31 cellular contexts compared by ENCODE assay signal in genomic region chr6:41440958-41441357, GRCh38.
A peak's percentile ranks its signal among the peaks of the same experiment; 100 is the strongest.
DNase-seq lines count a peak whose midpoint lies in the region; ATAC-seq, FAIRE-seq and TF ChIP-seq lines count a peak whose summit lies in the region.
"Had no signal": no experiment of that assay in that cellular context is flagged by ENCODE, and none has a peak within 500 bp of the region (broad histone marks: within the 10 kb centered on the region; RNA-seq: fewer than 3 reads in every experiment).

No MANE protein-coding gene starts in this region.

- no peaks in the 10 kb centered on the region for H3K79me2 ChIP-seq in DND-41 (ENCODE audit: insufficient read depth, low read length)
- H3K79me2 ChIP-seq: parathyroid adenoma had no signal

- H2AFZ ChIP-seq in DND-41 (ENCODE audit: low read depth, low read length) = no peak overlapping the region
- H2AFZ ChIP-seq: parathyroid adenoma had no signal

- H3K27me3 ChIP-seq in DND-41 (ENCODE audit: insufficient read depth, low read length, poor library complexity) (no peaks in the 10 kb centered on the region), bronchial epithelial cell (ENCODE audit: control insufficient read depth, insufficient read depth, low read length) (peaks cover 34% of the 10 kb centered on the region), HAP-1 (ENCODE audit: low read depth) (no peaks in the 10 kb centered on the region)
- H3K27me3 ChIP-seq: body of pancreas, Peyer's patch, right atrium auricular region had no signal

- peaks cover 40% of the 10 kb centered on the region for H3K4me1 Mint-ChIP-seq in activated naive CD4-positive, alpha-beta T cell treated with anti-CD3 and anti-CD28 coated beads for 36 hours (ENCODE audit: low read depth)
- peaks cover 39% of the 10 kb centered on the region for H3K4me1 Mint-ChIP-seq in neural crest cell

- in situ Hi-C loops in HAP-1 (cut with MboI; ENCODE audit: low sequenced_read_pairs) = no loop called here

- TF ChIP-seq CTCF in DND-41 (IDR thresholded peaks at IDR 0.05; ENCODE audit: borderline replicate concordance, extremely low read depth, low read length, poor library complexity, severe bottlenecking) (no peak), bronchial epithelial cell (IDR thresholded peaks at IDR 0.05; ENCODE audit: insufficient read depth, low read length, severe bottlenecking) (no peak), neural crest cell (conservative IDR thresholded peaks at IDR 0.05) (no peak)

- H3K4me2 ChIP-seq in DND-41 (ENCODE audit: insufficient read depth, low read length) = no peak overlapping the region

- no peak for ATAC-seq in activated naive CD4-positive, alpha-beta T cell treated with anti-CD3 and anti-CD28 coated beads, Interleukin-2, amount 50 U/mL, for 72 hours
- no peak for ATAC-seq in DND-41 (ENCODE audit: insufficient read depth, low read depth)
- ATAC-seq: activated CD4-positive, CD25-positive, alpha-beta regulatory T cell treated with anti-CD3 and anti-CD28 coated beads, Interleukin-2, amount 50 U/mL, for 24 hours; body of pancreas; left lung had no signal

- H3K27me3 Mint-ChIP-seq in activated naive CD4-positive, alpha-beta T cell treated with anti-CD3 and anti-CD28 coated beads for 36 hours (ENCODE audit: low read depth) = peaks cover 5% of the 10 kb centered on the region
- H3K27me3 Mint-ChIP-seq in neural crest cell (ENCODE audit: low read depth) = peaks cover 9% of the 10 kb centered on the region

- intact Hi-C loops in activated naive CD4-positive, alpha-beta T cell treated with anti-CD3 and anti-CD28 coated beads for 36 hours (cut with micrococcal nuclease) = loop anchor here (1.0 to 5.0 kb wide), 2 partner anchors 91 to 106 kb away; partner anchors contain the start of gene FOXP4

- H3K36me3 ChIP-seq in DND-41 (ENCODE audit: insufficient read depth, low read length) = no peaks in the 10 kb centered on the region
- no peaks in the 10 kb centered on the region for H3K36me3 ChIP-seq in bronchial epithelial cell (ENCODE audit: control insufficient read depth, insufficient read depth, low read length)
- no peaks in the 10 kb centered on the region for H3K36me3 ChIP-seq in HAP-1 (replicated peaks)
- H3K36me3 ChIP-seq: adrenal gland, BE2C, left lung, Peyer's patch, right atrium auricular region, upper lobe of left lung had no signal

- H3K27ac ChIP-seq in DND-41 (ENCODE audit: low read length) = peak overlapping the region; percentile 67
- H3K27ac ChIP-seq: adrenal gland, body of pancreas, left lung, parathyroid adenoma, Peyer's patch, right atrium auricular region, upper lobe of left lung had no signal

- no peaks in the 10 kb centered on the region for H4K20me1 ChIP-seq in DND-41 (ENCODE audit: insufficient read depth, low read length)

- H3K4me1 ChIP-seq in DND-41 (ENCODE audit: insufficient read depth, low read length) = peaks cover 40% of the 10 kb centered on the region
- peaks cover 6% of the 10 kb centered on the region for H3K4me1 ChIP-seq in HAP-1
- H3K4me1 ChIP-seq: BE2C, Caco-2, parathyroid adenoma had no signal

- H3K27ac Mint-ChIP-seq in activated naive CD4-positive, alpha-beta T cell treated with anti-CD3 and anti-CD28 coated beads for 36 hours = peak overlapping the region; percentile 21
- H3K27ac Mint-ChIP-seq in activated naive CD4-positive, alpha-beta T cell treated with anti-CD3 and anti-CD28 coated beads, Interleukin-2, amount 50 U/mL, for 72 hours = peak overlapping the region in 1 of 2 donors; percentile 18
- H3K27ac Mint-ChIP-seq in neural crest cell (ENCODE audit: unreplicated experiment) = peak overlapping the region; percentile 64
- H3K27ac Mint-ChIP-seq: activated CD8-positive, alpha-beta memory T cell treated with anti-CD3 and anti-CD28 coated beads, Interleukin-2, amount 10 ng/mL, durations not matched to agents 7 days and 5 days had no signal

- H3K4me3 Mint-ChIP-seq in activated naive CD4-positive, alpha-beta T cell treated with anti-CD3 and anti-CD28 coated beads for 36 hours = no peak overlapping the region
- H3K4me3 Mint-ChIP-seq in neural crest cell = no peak overlapping the region
- H3K4me3 Mint-ChIP-seq: activated CD8-positive, alpha-beta memory T cell treated with anti-CD3 and anti-CD28 coated beads, Interleukin-2, amount 10 ng/mL, durations not matched to agents 7 days and 5 days had no signal

- no peaks in the 10 kb centered on the region for H3K36me3 Mint-ChIP-seq in activated naive CD4-positive, alpha-beta T cell treated with anti-CD3 and anti-CD28 coated beads for 36 hours (ENCODE audit: low read depth)
- no peaks in the 10 kb centered on the region for H3K36me3 Mint-ChIP-seq in activated naive CD4-positive, alpha-beta T cell treated with anti-CD3 and anti-CD28 coated beads, Interleukin-2, amount 50 U/mL, for 72 hours
- H3K36me3 Mint-ChIP-seq in neural crest cell (ENCODE audit: low read depth) = no peaks in the 10 kb centered on the region
- H3K36me3 Mint-ChIP-seq: activated CD8-positive, alpha-beta memory T cell treated with anti-CD3 and anti-CD28 coated beads, Interleukin-2, amount 10 ng/mL, durations not matched to agents 7 days and 5 days had no signal

- CTCF ChIA-PET in activated naive CD4-positive, alpha-beta T cell treated with anti-CD3 and anti-CD28 coated beads for 36 hours (lab: Charles Lee) = no interaction called here

- no peaks in the 10 kb centered on the region for H3K9me3 Mint-ChIP-seq in activated naive CD4-positive, alpha-beta T cell treated with anti-CD3 and anti-CD28 coated beads for 36 hours
- no peaks in the 10 kb centered on the region for H3K9me3 Mint-ChIP-seq in activated naive CD4-positive, alpha-beta T cell treated with anti-CD3 and anti-CD28 coated beads, Interleukin-2, amount 50 U/mL, for 72 hours
- no peaks in the 10 kb centered on the region for H3K9me3 Mint-ChIP-seq in neural crest cell

- H3K4me3 ChIP-seq in DND-41 (ENCODE audit: low read depth in 1 of 2, low read length in 2 of 2) (no peak overlapping the region), bronchial epithelial cell (ENCODE audit: low read depth, low read length) (no peak overlapping the region), HAP-1 (no peak overlapping the region)
- H3K4me3 ChIP-seq: adrenal gland, body of pancreas, left lung, Peyer's patch, right atrium auricular region, upper lobe of left lung had no signal

- no peak overlapping the region for H3K9ac ChIP-seq in DND-41 (ENCODE audit: low read depth, low read length)
- H3K9ac ChIP-seq: parathyroid adenoma had no signal

- H3K9me3 ChIP-seq in DND-41 (ENCODE audit: insufficient read depth, low read length, severe bottlenecking) (no peaks in the 10 kb centered on the region), HAP-1 (no peaks in the 10 kb centered on the region)
- H3K9me3 ChIP-seq: adrenal gland, BE2C, body of pancreas, Caco-2, left lung, Peyer's patch, right atrium auricular region, upper lobe of left lung had no signal

- DNase-seq in activated naive CD4-positive, alpha-beta T cell treated with anti-CD3 and anti-CD28 coated beads for 36 hours = no peak
- DNase-seq in activated naive CD4-positive, alpha-beta T cell treated with anti-CD3 and anti-CD28 coated beads, Interleukin-2, amount 50 U/mL, for 72 hours (ENCODE audit: low spot score in 2 of 2) = no peak
- DNase-seq in DND-41 (no peak), bronchial epithelial cell (ENCODE audit: low read depth) (no peak), neural crest cell (ENCODE audit: low read depth, low spot score) (no peak), HAP-1 (ENCODE audit: low spot score in 2 of 2) (no peak), NCI-H524 (lab: John Stamatoyannopoulos, UW) (no peak), NCI-H526 treated with DMSO at 0.1 percent for 48 hours (lab: John Stamatoyannopoulos, UW) (no peak)
- DNase-seq: activated CD8-positive, alpha-beta memory T cell treated with anti-CD3 and anti-CD28 coated beads, Interleukin-2, amount 10 ng/mL, durations not matched to agents 7 days and 5 days; adrenal gland; BE2C; body of pancreas; Caco-2; hypothalamus; KG1; left lung; MM.1S; NCI-H2029; NCI-H526; Peyer's patch; SIG-M5; stimulated activated CD4-positive, alpha-beta T cell treated with anti-CD3 and anti-CD28 coated beads, Interleukin-2, amount 100 ng/mL, for 24 hours; SW 1271; upper lobe of left lung had no signal

- peak; percentile 7 for FAIRE-seq in bronchial epithelial cell (lab: Jason Lieb, UNC)
- FAIRE-seq: endothelial cell of umbilical vein, GM18507, HTR-8/SVneo, TTC549 had no signal
